ENCODE assay signal across 29 cellular contexts in the genomic region with DNA sequence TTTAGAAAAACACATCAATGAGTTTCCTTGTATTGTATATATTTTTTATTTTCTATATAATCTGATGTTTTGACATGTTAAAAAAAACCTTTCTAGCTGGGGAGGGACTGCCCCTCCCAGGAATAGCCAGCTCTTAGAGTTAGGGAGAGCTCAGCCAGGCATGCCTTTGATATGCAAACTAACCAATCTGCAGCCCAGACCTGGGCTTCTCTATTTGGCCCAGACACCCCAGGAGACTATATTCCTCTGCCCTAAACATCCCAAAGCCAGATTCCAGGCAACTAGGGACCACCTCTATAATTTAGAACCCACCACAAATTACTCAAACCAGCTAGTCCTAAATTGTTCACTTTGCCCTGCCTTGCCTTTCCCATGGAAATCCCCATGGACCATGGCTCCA.
"Had no signal": no experiment of that assay in that cellular context is flagged by ENCODE, and none has a peak within 500 bp of the region (broad histone marks: within the 10 kb centered on the region; RNA-seq: fewer than 3 reads in every experiment).

No MANE protein-coding gene starts in this region.

- H3K4me3 ChIP-seq: colonic mucosa, esophagus squamous epithelium, gastroesophageal sphincter had no signal

- H3K9me3 ChIP-seq: colonic mucosa, esophagus squamous epithelium had no signal

- H3K4me1 Mint-ChIP-seq: activated CD4-positive, alpha-beta memory T cell treated with anti-CD3 and anti-CD28 coated beads, Interleukin-2, amount 10 ng/mL, durations not matched to agents 7 days and 5 days; activated CD4-positive, alpha-beta T cell treated with anti-CD3 and anti-CD28 coated beads, Interleukin-2, amount 10 ng/mL, durations not matched to agents 7 days and 5 days; activated T-helper 17 cell treated with anti-CD3 and anti-CD28 coated beads, Interleukin-2, amount 50 U/mL, for 72 hours; T-helper 17 cell had no signal

- H3K27ac Mint-ChIP-seq: activated CD4-positive, alpha-beta memory T cell treated with anti-CD3 and anti-CD28 coated beads, Interleukin-2, amount 10 ng/mL, durations not matched to agents 7 days and 5 days; activated CD4-positive, alpha-beta T cell treated with anti-CD3 and anti-CD28 coated beads, Interleukin-2, amount 10 ng/mL, durations not matched to agents 7 days and 5 days; activated naive CD8-positive, alpha-beta T cell; activated T-cell treated with anti-CD3 and anti-CD28 coated beads, Interleukin-2, amount 50 U/mL, for 24 hours; activated T-helper 17 cell treated with anti-CD3 and anti-CD28 coated beads, Interleukin-2, amount 50 U/mL, for 72 hours; T-helper 17 cell; T-helper 2 cell treated with Interferon-gamma antibody and Interleukin-4, amounts not matched to agents 5 μg/mL and 100 μg/mL, for 36 hours had no signal

- DNase-seq: activated CD4-positive, alpha-beta memory T cell treated with anti-CD3 and anti-CD28 coated beads, Interleukin-2, amount 10 ng/mL, durations not matched to agents 7 days and 5 days; activated CD4-positive, alpha-beta T cell treated with anti-CD3 and anti-CD28 coated beads for 1 hour; activated CD4-positive, alpha-beta T cell treated with anti-CD3 and anti-CD28 coated beads for 4 hours; activated CD4-positive, alpha-beta T cell treated with anti-CD3 and anti-CD28 coated beads, Interleukin-2, amount 10 ng/mL, durations not matched to agents 7 days and 5 days; activated CD4-positive, alpha-beta T cell treated with anti-CD3 and anti-CD28 coated beads, Interleukin-2, amount 50 U/mL, for 4 hours; activated CD8-positive, alpha-beta memory T cell treated with anti-CD3 and anti-CD28 coated beads, Interleukin-2, amount 50 U/mL, for 48 hours; activated effector memory CD4-positive, alpha-beta T cell treated with Interleukin-2 at 50 U/mL for 16 hours; activated gamma-delta T cell treated with Interleukin-2 at 50 U/mL for 16 hours; activated naive CD4-positive, alpha-beta T cell treated with anti-CD3 and anti-CD28 coated beads, Interleukin-2, amount 50 U/mL, for 16 hours; activated naive CD4-positive, alpha-beta T cell treated with Interleukin-2 at 50 U/mL for 16 hours; activated T-cell treated with anti-CD3 and anti-CD28 coated beads for 4 hours; activated T-cell treated with anti-CD3 and anti-CD28 coated beads, Interleukin-2, amount 50 U/mL, for 24 hours; amniotic stem cell; anterior cingulate cortex; brain microvascular endothelial cell; caudate nucleus; cerebellar nuclear complex; colonic mucosa; effector CD8-positive, alpha-beta T cell; esophagus squamous epithelium; foreskin melanocyte; T-helper 1 cell; T-helper 17 cell; T1000 had no signal

- ATAC-seq: activated T-helper 17 cell treated with anti-CD3 and anti-CD28 coated beads, Interleukin-2, amount 50 U/mL, for 72 hours; gastroesophageal sphincter; T-helper 17 cell had no signal

- H3K27ac ChIP-seq: brain microvascular endothelial cell, colonic mucosa, epithelial cell of prostate, esophagus squamous epithelium, gastroesophageal sphincter had no signal

- H3K27me3 ChIP-seq: brain microvascular endothelial cell, colonic mucosa, esophagus squamous epithelium, gastroesophageal sphincter had no signal

- H3K4me1 ChIP-seq: colonic mucosa, esophagus squamous epithelium, gastroesophageal sphincter had no signal

- H3K36me3 Mint-ChIP-seq: activated naive CD8-positive, alpha-beta T cell had no signal

- H3K36me3 ChIP-seq: brain microvascular endothelial cell, colonic mucosa, esophagus squamous epithelium, gastroesophageal sphincter had no signal

- H3K27me3 Mint-ChIP-seq: activated CD4-positive, alpha-beta memory T cell treated with anti-CD3 and anti-CD28 coated beads, Interleukin-2, amount 10 ng/mL, durations not matched to agents 7 days and 5 days; activated CD4-positive, alpha-beta T cell treated with anti-CD3 and anti-CD28 coated beads, Interleukin-2, amount 10 ng/mL, durations not matched to agents 7 days and 5 days; activated naive CD8-positive, alpha-beta T cell; activated T-cell treated with anti-CD3 and anti-CD28 coated beads, Interleukin-2, amount 50 U/mL, for 24 hours; activated T-helper 17 cell treated with anti-CD3 and anti-CD28 coated beads, Interleukin-2, amount 50 U/mL, for 72 hours; T-helper 17 cell had no signal

- H3K9me3 Mint-ChIP-seq: activated CD4-positive, alpha-beta T cell treated with anti-CD3 and anti-CD28 coated beads, Interleukin-2, amount 10 ng/mL, durations not matched to agents 7 days and 5 days had no signal

- H3K4me3 Mint-ChIP-seq: activated CD4-positive, alpha-beta memory T cell treated with anti-CD3 and anti-CD28 coated beads, Interleukin-2, amount 10 ng/mL, durations not matched to agents 7 days and 5 days; activated CD4-positive, alpha-beta T cell treated with anti-CD3 and anti-CD28 coated beads, Interleukin-2, amount 10 ng/mL, durations not matched to agents 7 days and 5 days; activated naive CD8-positive, alpha-beta T cell; activated T-cell treated with anti-CD3 and anti-CD28 coated beads, Interleukin-2, amount 50 U/mL, for 24 hours; activated T-helper 17 cell treated with anti-CD3 and anti-CD28 coated beads, Interleukin-2, amount 50 U/mL, for 72 hours; T-helper 17 cell; T-helper 2 cell treated with Interferon-gamma antibody and Interleukin-4, amounts not matched to agents 5 μg/mL and 100 μg/mL, for 36 hours had no signal
